Comparison of ENCODE assay signal across 16 cellular contexts in genomic region chr7:8379264-8379663, GRCh38. TPM values are rescaled to one million over a fixed set of nuclear protein-coding genes. Genes with fewer than 3 reads are reported as not detected.
DNase-seq lines count a peak whose midpoint lies in the region; TF ChIP-seq lines count a peak whose summit lies in the region.
"Had no signal": no experiment of that assay in that cellular context is flagged by ENCODE, and none has a peak within 500 bp of the region (broad histone marks: within the 10 kb centered on the region; RNA-seq: fewer than 3 reads in every experiment).

No MANE protein-coding gene starts in this region.

- no peak overlapping the region for H3K4me3 Mint-ChIP-seq in glutamatergic neuron (ENCODE audit: unreplicated experiment)
- H3K4me3 Mint-ChIP-seq in activated naive CD4-positive, alpha-beta T cell treated with anti-CD3 and anti-CD28 coated beads, Interleukin-2, amount 10 ng/mL, durations not matched to agents 7 days and 5 days = no peak overlapping the region
- H3K4me3 Mint-ChIP-seq: CD4-positive, alpha-beta memory T cell; naive thymus-derived CD8-positive, alpha-beta T cell had no signal

- H3K36me3 Mint-ChIP-seq in glutamatergic neuron (ENCODE audit: unreplicated experiment) = peaks cover 9% of the 10 kb centered on the region
- H3K36me3 Mint-ChIP-seq in activated naive CD4-positive, alpha-beta T cell treated with anti-CD3 and anti-CD28 coated beads, Interleukin-2, amount 10 ng/mL, durations not matched to agents 7 days and 5 days = no peaks in the 10 kb centered on the region
- H3K36me3 Mint-ChIP-seq: CD4-positive, alpha-beta memory T cell had no signal

- DNase-seq in NCI-H1436 treated with DMSO at 0.1 percent for 48 hours (lab: John Stamatoyannopoulos, UW) (peak; percentile 86), NCI-H2196 treated with DMSO at 0.1 percent for 48 hours (lab: John Stamatoyannopoulos, UW; ENCODE audit: unreplicated experiment) (peak; percentile 47), glutamatergic neuron (peak; percentile 70), superior temporal gyrus (ENCODE audit: extremely low spot score) (peak; percentile 87), transverse colon (no peak), brain microvascular endothelial cell (no peak)
- no peak for DNase-seq in activated naive CD4-positive, alpha-beta T cell treated with anti-CD3 and anti-CD28 coated beads, Interleukin-2, amount 10 ng/mL, durations not matched to agents 7 days and 5 days
- DNase-seq: activated CD8-positive, alpha-beta memory T cell treated with anti-CD3 and anti-CD28 coated beads for 24 hours; activated naive CD4-positive, alpha-beta T cell; CD4-positive, alpha-beta memory T cell; Karpas-422; left cardiac atrium; naive thymus-derived CD8-positive, alpha-beta T cell had no signal

- CTCF ChIA-PET in activated naive CD4-positive, alpha-beta T cell treated with anti-CD3 and anti-CD28 coated beads, Interleukin-2, amount 10 ng/mL, durations not matched to agents 7 days and 5 days (lab: Charles Lee) = no interaction called here

- H3K27me3 ChIP-seq in transverse colon (no peaks in the 10 kb centered on the region), brain microvascular endothelial cell (replicated peaks) (no peaks in the 10 kb centered on the region)
- H3K27me3 ChIP-seq: cardiac muscle cell had no signal

- no peak for TF ChIP-seq EP300 in transverse colon (IDR thresholded peaks at IDR 0.05; ENCODE audit: low read depth)

- intact Hi-C loops in transverse colon (cut with DNase I; ENCODE audit: low total_unique reads) = no loop called here

- WGBS in transverse colon (ENCODE audit: low coverage in 1 of 2), 2 donors = 50 to 53% methylated on average over 5 to 6 of the region's 6 CpGs

- H3K27me3 Mint-ChIP-seq in glutamatergic neuron (ENCODE audit: unreplicated experiment) = no peaks in the 10 kb centered on the region
- peaks cover 3% of the 10 kb centered on the region for H3K27me3 Mint-ChIP-seq in activated naive CD4-positive, alpha-beta T cell treated with anti-CD3 and anti-CD28 coated beads, Interleukin-2, amount 10 ng/mL, durations not matched to agents 7 days and 5 days

- H3K9me3 ChIP-seq in transverse colon = no peaks in the 10 kb centered on the region

- H3K4me3 ChIP-seq in transverse colon (no peak overlapping the region), brain microvascular endothelial cell (ENCODE audit: low read depth, low read length) (no peak overlapping the region)
- H3K4me3 ChIP-seq: cardiac muscle cell had no signal

- no peak overlapping the region for H3K27ac Mint-ChIP-seq in glutamatergic neuron (ENCODE audit: unreplicated experiment)
- no peak overlapping the region for H3K27ac Mint-ChIP-seq in activated naive CD4-positive, alpha-beta T cell treated with anti-CD3 and anti-CD28 coated beads, Interleukin-2, amount 10 ng/mL, durations not matched to agents 7 days and 5 days
- H3K27ac Mint-ChIP-seq: CD4-positive, alpha-beta memory T cell; naive thymus-derived CD8-positive, alpha-beta T cell had no signal

- in situ Hi-C loops in transverse colon (cut with MboI; ENCODE audit: low pct_ligation_motif_present in 1 of 4, low pct_unique_long_range_greater_than_20kb in 1 of 4, low sequenced_read_pairs in 3 of 4) (loop anchor here in 1 of 4 donors (25.0 kb wide), 1 partner anchor 2008 kb away; no protein-coding TSS in a partner anchor), brain microvascular endothelial cell (cut with HindIII; ENCODE audit: low pct_ligation_motif_present, low sequenced_read_pairs) (no loop called here)

- H3K27ac ChIP-seq in transverse colon = no peak overlapping the region
- no peak overlapping the region for H3K27ac ChIP-seq in brain microvascular endothelial cell
- H3K27ac ChIP-seq: cardiac muscle cell, HL-60 had no signal

- H3K36me3 ChIP-seq in transverse colon = no peaks in the 10 kb centered on the region
- no peaks in the 10 kb centered on the region for H3K36me3 ChIP-seq in brain microvascular endothelial cell (replicated peaks)
- H3K36me3 ChIP-seq: cardiac muscle cell had no signal

- no peak for TF ChIP-seq POLR2A in transverse colon (IDR thresholded peaks at IDR 0.05)

- no peaks in the 10 kb centered on the region for H3K9me3 Mint-ChIP-seq in glutamatergic neuron (ENCODE audit: unreplicated experiment)
- no peaks in the 10 kb centered on the region for H3K9me3 Mint-ChIP-seq in activated naive CD4-positive, alpha-beta T cell treated with anti-CD3 and anti-CD28 coated beads, Interleukin-2, amount 10 ng/mL, durations not matched to agents 7 days and 5 days

- TF ChIP-seq CTCF in glutamatergic neuron (IDR thresholded peaks at IDR 0.05; ENCODE audit: partially characterized antibody, unreplicated experiment) (no peak), transverse colon (IDR thresholded peaks at IDR 0.05) (no peak), brain microvascular endothelial cell (IDR thresholded peaks at IDR 0.05; ENCODE audit: low read depth, low read length, missing control alignments) (no peak)

- no peaks in the 10 kb centered on the region for H3K4me1 ChIP-seq in transverse colon

- peaks cover 2% of the 10 kb centered on the region for H3K4me1 Mint-ChIP-seq in glutamatergic neuron (ENCODE audit: low read depth, unreplicated experiment)
- H3K4me1 Mint-ChIP-seq in activated naive CD4-positive, alpha-beta T cell treated with anti-CD3 and anti-CD28 coated beads, Interleukin-2, amount 10 ng/mL, durations not matched to agents 7 days and 5 days = no peaks in the 10 kb centered on the region
- H3K4me1 Mint-ChIP-seq: CD4-positive, alpha-beta memory T cell; naive thymus-derived CD8-positive, alpha-beta T cell had no signal

RNA-seq across cellular contexts. Expression of gene NXPH1, which starts 54.1 kb away (rescaled TPM):
- 3.8 TPM for total RNA-seq in glutamatergic neuron (ENCODE audit: unreplicated experiment)
- not detected for total RNA-seq in transverse colon
- total RNA-seq: CD4-positive, alpha-beta memory T cell; endothelial cell of umbilical vein; left cardiac atrium; naive thymus-derived CD8-positive, alpha-beta T cell had no signal

Comparison
In these comparisons a context has a peak if more than half of its experiments do, and no peak if none do; other contexts are left out.
1. DNase-seq: peak in NCI-H1436 treated with DMSO at 0.1 percent for 48 hours (single experiment), NCI-H2196 treated with DMSO at 0.1 percent for 48 hours (single experiment), glutamatergic neuron (single experiment) and superior temporal gyrus (single experiment); none in activated naive CD4-positive, alpha-beta T cell treated with anti-CD3 and anti-CD28 coated beads, Interleukin-2, amount 10 ng/mL, durations not matched to agents 7 days and 5 days (single experiment), transverse colon (single experiment) and brain microvascular endothelial cell (single experiment).